In the genomic region with DNA sequence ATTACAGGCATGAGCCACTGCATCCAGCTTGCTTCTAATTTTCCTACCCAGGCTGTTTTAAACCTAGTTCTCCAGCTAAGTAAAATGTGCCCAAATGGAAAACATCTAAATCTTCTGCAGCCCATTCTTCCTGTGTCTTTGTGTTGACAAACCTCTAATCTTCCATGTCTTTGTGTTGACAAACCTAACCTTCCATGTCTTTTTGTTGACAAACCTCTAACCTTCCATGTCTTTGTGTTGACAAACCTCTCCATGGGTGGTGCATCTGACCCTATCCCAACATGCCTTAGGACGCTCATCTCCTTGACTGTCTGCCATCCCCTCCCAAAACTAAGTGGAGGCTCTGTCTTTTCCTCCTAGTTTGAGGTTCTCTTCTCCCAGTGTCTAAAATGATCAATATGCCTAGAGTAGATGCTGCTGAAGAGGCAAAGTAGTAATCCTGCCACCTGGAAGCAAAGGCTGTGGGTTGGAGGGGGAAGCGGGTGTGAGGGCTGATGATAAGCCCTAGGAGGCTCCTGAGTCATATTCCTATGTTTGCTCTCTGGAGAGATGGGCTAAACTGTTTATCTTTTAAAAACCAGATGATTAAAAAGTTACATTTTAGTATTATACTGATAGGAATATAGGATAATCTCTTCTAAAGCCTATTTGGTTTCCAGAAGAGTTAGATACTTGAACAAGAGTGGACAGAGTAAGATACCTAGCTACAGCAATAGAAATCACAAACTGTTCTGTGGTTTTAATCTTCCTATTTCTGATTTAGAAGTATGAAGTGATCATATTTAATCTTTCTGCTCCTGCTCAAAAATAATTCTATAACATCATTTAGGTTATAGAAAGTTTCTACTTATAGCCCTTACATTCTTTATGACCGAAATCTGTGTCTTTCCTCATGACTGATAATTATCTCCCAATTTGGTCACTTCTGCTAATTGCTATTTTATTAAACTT, we compare ENCODE assay signal across 19 cellular contexts. TPM values are rescaled to one million over a fixed set of nuclear protein-coding genes. Genes with fewer than 3 reads are reported as not detected.
DNase-seq lines count a peak whose midpoint lies in the region; ATAC-seq and TF ChIP-seq lines count a peak whose summit lies in the region.
"Had no signal": no experiment of that assay in that cellular context is flagged by ENCODE, and none has a peak within 500 bp of the region (broad histone marks: within the 10 kb centered on the region; RNA-seq: fewer than 3 reads in every experiment).

No MANE protein-coding gene starts in this region.

- no peaks in the 10 kb centered on the region for H3K4me1 ChIP-seq in RWPE2 (ENCODE audit: insufficient read depth, poor library complexity, severe bottlenecking)
- H3K4me1 ChIP-seq in tibial artery = peaks cover 0 to 8% (median 0%) of the 10 kb centered on the region in 4 donors
- H3K4me1 ChIP-seq in naive thymus-derived CD4-positive, alpha-beta T cell (ENCODE audit: control insufficient read depth in 2 of 2, insufficient read depth in 2 of 2, low read length in 2 of 2) = no peaks in the 10 kb centered on the region
- H3K4me1 ChIP-seq: upper lobe of right lung had no signal

- peaks cover 37% of the 10 kb centered on the region for H3K4me1 Mint-ChIP-seq in activated CD8-positive, alpha-beta T cell treated with anti-CD3 and anti-CD28 coated beads, Interleukin-2, amount 10 ng/mL, durations not matched to agents 7 days and 5 days (ENCODE audit: low read depth)
- peaks cover 20% of the 10 kb centered on the region for H3K4me1 Mint-ChIP-seq in activated CD8-positive, alpha-beta T cell treated with anti-CD3 and anti-CD28 coated beads for 36 hours (ENCODE audit: low read depth)
- peaks cover 32% of the 10 kb centered on the region for H3K4me1 Mint-ChIP-seq in dendritic cell treated with granulocyte-macrophage colony-stimulating factor and Interleukin-4, amounts not matched to agents 40 ng/mL and 50 ng/mL, for 4 days (ENCODE audit: low read depth)
- peaks cover 10 to 12% of the 10 kb centered on the region in 2 donors for H3K4me1 Mint-ChIP-seq in stimulated activated naive B cell treated with anti-CD40 and anti-IgM and Interleukin-4, amounts not matched to agents 10 μg/mL and 1 μg/mL and 100 μg/mL, for 72 hours
- H3K4me1 Mint-ChIP-seq in naive thymus-derived CD4-positive, alpha-beta T cell = peaks cover 0 to 32% (median 5%) of the 10 kb centered on the region in 7 donors

- no peak for DNase-seq in activated CD8-positive, alpha-beta T cell treated with anti-CD3 and anti-CD28 coated beads, Interleukin-2, amount 10 ng/mL, durations not matched to agents 7 days and 5 days
- DNase-seq in activated CD8-positive, alpha-beta T cell treated with anti-CD3 and anti-CD28 coated beads for 36 hours = no peak
- DNase-seq in RWPE2 (ENCODE audit: low spot score) (no peak), LoVo (ENCODE audit: low spot score) (no peak), tibial artery (no peak)
- DNase-seq in stimulated activated naive B cell treated with anti-CD40 and anti-IgM and Interleukin-4, amounts not matched to agents 10 μg/mL and 1 μg/mL and 100 μg/mL, for 72 hours = no peak
- DNase-seq in naive thymus-derived CD4-positive, alpha-beta T cell = no peak
- DNase-seq: activated CD4-positive, alpha-beta T cell treated with anti-CD3 and anti-CD28 coated beads, Interleukin-2, amount 10 ng/mL, durations not matched to agents 7 days and 5 days; activated naive CD4-positive, alpha-beta T cell treated with anti-CD3 and anti-CD28 coated beads, Interleukin-2, amount 10 ng/mL, durations not matched to agents 7 days and 5 days; CD4-positive, alpha-beta T cell; MG63; NCI-H2227 treated with DMSO at 0.1 percent for 48 hours; posterior cingulate gyrus; SK-N-SH; stimulated activated CD4-positive, alpha-beta T cell treated with anti-CD3 and anti-CD28 coated beads, Interleukin-2, amount 100 ng/mL, for 24 hours; upper lobe of right lung had no signal

- CTCF ChIA-PET in activated CD8-positive, alpha-beta T cell treated with anti-CD3 and anti-CD28 coated beads, Interleukin-2, amount 10 ng/mL, durations not matched to agents 7 days and 5 days (lab: Charles Lee) = interaction anchor here (0.7 to 5.4 kb wide), 9 partner anchors 14 to 308 kb away, joined by 3 to 129 read pairs (median 3); a partner anchor contains a TSS
- CTCF ChIA-PET in activated CD8-positive, alpha-beta T cell treated with anti-CD3 and anti-CD28 coated beads for 36 hours (lab: Charles Lee) = interaction anchor here (1.1 to 2.4 kb wide), 5 partner anchors 14 to 307 kb away, joined by 3 to 5 read pairs (median 5); no protein-coding TSS in a partner anchor
- CTCF ChIA-PET in naive thymus-derived CD4-positive, alpha-beta T cell (lab: Charles Lee) = interaction anchor here (0.6 to 1.8 kb wide), 2 partner anchors 11 to 308 kb away, joined by 3 to 6 read pairs; no protein-coding TSS in a partner anchor

- H3K4me3 ChIP-seq in RWPE2 (ENCODE audit: severe bottlenecking) = no peak overlapping the region
- no peak overlapping the region for H3K4me3 ChIP-seq in tibial artery
- no peak overlapping the region for H3K4me3 ChIP-seq in naive thymus-derived CD4-positive, alpha-beta T cell (ENCODE audit: low read length)
- H3K4me3 ChIP-seq: hepatocyte, MG63, upper lobe of right lung had no signal

- no peak for TF ChIP-seq CTCF in activated CD8-positive, alpha-beta T cell treated with anti-CD3 and anti-CD28 coated beads for 36 hours (IDR thresholded peaks at IDR 0.05)
- no peak for TF ChIP-seq CTCF in RWPE2 (IDR thresholded peaks at IDR 0.05; ENCODE audit: poor library complexity, severe bottlenecking)
- TF ChIP-seq CTCF in tibial artery (IDR thresholded peaks at IDR 0.05) = no peak

- peak overlapping the region; percentile 39 for H3K27ac Mint-ChIP-seq in activated CD8-positive, alpha-beta T cell treated with anti-CD3 and anti-CD28 coated beads, Interleukin-2, amount 10 ng/mL, durations not matched to agents 7 days and 5 days
- no peak overlapping the region for H3K27ac Mint-ChIP-seq in activated CD8-positive, alpha-beta T cell treated with anti-CD3 and anti-CD28 coated beads for 36 hours
- H3K27ac Mint-ChIP-seq in dendritic cell treated with granulocyte-macrophage colony-stimulating factor and Interleukin-4, amounts not matched to agents 40 ng/mL and 50 ng/mL, for 4 days = peak overlapping the region; percentile 10
- peak overlapping the region; percentile 22 for H3K27ac Mint-ChIP-seq in stimulated activated naive B cell treated with anti-CD40 and anti-IgM and Interleukin-4, amounts not matched to agents 10 μg/mL and 1 μg/mL and 100 μg/mL, for 72 hours
- H3K27ac Mint-ChIP-seq in naive thymus-derived CD4-positive, alpha-beta T cell = peak overlapping the region in 3 of 9 donors; percentile 30 to 53 (median 42)
- H3K27ac Mint-ChIP-seq: activated CD4-positive, alpha-beta T cell treated with anti-CD3 and anti-CD28 coated beads, Interleukin-2, amount 10 ng/mL, durations not matched to agents 7 days and 5 days; activated naive CD4-positive, alpha-beta T cell treated with anti-CD3 and anti-CD28 coated beads, Interleukin-2, amount 10 ng/mL, durations not matched to agents 7 days and 5 days; CD4-positive, alpha-beta T cell had no signal

- H3K36me3 ChIP-seq in RWPE2 (ENCODE audit: low read depth) (peaks cover 88% of the 10 kb centered on the region), tibial artery (peaks cover 31 to 49% (median 38%) of the 10 kb centered on the region in 3 donors)
- peaks cover 0 to 7% (median 0%) of the 10 kb centered on the region in 3 experiments for H3K36me3 ChIP-seq in naive thymus-derived CD4-positive, alpha-beta T cell (ENCODE audit: control insufficient read depth in 2 of 3, insufficient read depth in 3 of 3, low read length in 3 of 3)

- H3K9me3 ChIP-seq in RWPE2 (ENCODE audit: severe bottlenecking) (no peaks in the 10 kb centered on the region), tibial artery (no peaks in the 10 kb centered on the region)
- no peaks in the 10 kb centered on the region for H3K9me3 ChIP-seq in naive thymus-derived CD4-positive, alpha-beta T cell (ENCODE audit: control insufficient read depth in 2 of 3, low read length in 3 of 3)
- H3K9me3 ChIP-seq: MG63, SK-N-SH, upper lobe of right lung had no signal

- H3K27me3 ChIP-seq in RWPE2 (ENCODE audit: insufficient read depth, poor library complexity, severe bottlenecking) = no peaks in the 10 kb centered on the region
- no peaks in the 10 kb centered on the region for H3K27me3 ChIP-seq in tibial artery
- H3K27me3 ChIP-seq in naive thymus-derived CD4-positive, alpha-beta T cell (ENCODE audit: control insufficient read depth in 2 of 2, insufficient read depth in 2 of 2, low read length in 2 of 2) = no peaks in the 10 kb centered on the region
- H3K27me3 ChIP-seq: hepatocyte, MG63, upper lobe of right lung had no signal

- intact Hi-C loops in activated CD8-positive, alpha-beta T cell treated with anti-CD3 and anti-CD28 coated beads for 36 hours (cut with micrococcal nuclease) = no loop called here
- intact Hi-C loops in dendritic cell treated with granulocyte-macrophage colony-stimulating factor and Interleukin-4, amounts not matched to agents 40 ng/mL and 50 ng/mL, for 4 days (cut with micrococcal nuclease) = no loop called here
- intact Hi-C loops in tibial artery (cut with DNase I; ENCODE audit: low total_unique reads) = no loop called here
- intact Hi-C loops in naive thymus-derived CD4-positive, alpha-beta T cell (cut with micrococcal nuclease) = no loop called here

- no peak overlapping the region for H3K4me3 Mint-ChIP-seq in activated CD8-positive, alpha-beta T cell treated with anti-CD3 and anti-CD28 coated beads, Interleukin-2, amount 10 ng/mL, durations not matched to agents 7 days and 5 days
- no peak overlapping the region for H3K4me3 Mint-ChIP-seq in activated CD8-positive, alpha-beta T cell treated with anti-CD3 and anti-CD28 coated beads for 36 hours
- no peak overlapping the region for H3K4me3 Mint-ChIP-seq in dendritic cell treated with granulocyte-macrophage colony-stimulating factor and Interleukin-4, amounts not matched to agents 40 ng/mL and 50 ng/mL, for 4 days
- no peak overlapping the region for H3K4me3 Mint-ChIP-seq in stimulated activated naive B cell treated with anti-CD40 and anti-IgM and Interleukin-4, amounts not matched to agents 10 μg/mL and 1 μg/mL and 100 μg/mL, for 72 hours
- no peak overlapping the region for H3K4me3 Mint-ChIP-seq in naive thymus-derived CD4-positive, alpha-beta T cell
- H3K4me3 Mint-ChIP-seq: activated CD4-positive, alpha-beta T cell treated with anti-CD3 and anti-CD28 coated beads, Interleukin-2, amount 10 ng/mL, durations not matched to agents 7 days and 5 days; activated naive CD4-positive, alpha-beta T cell treated with anti-CD3 and anti-CD28 coated beads, Interleukin-2, amount 10 ng/mL, durations not matched to agents 7 days and 5 days; CD4-positive, alpha-beta T cell; stimulated activated naive CD8-positive, alpha-beta T cell treated with anti-CD3 and anti-CD28 coated beads, Interleukin-15, Interleukin-2, amounts not matched to agents 100 ng/mL and 50 ng/mL, for 24 hours had no signal

- H3K27ac ChIP-seq in RWPE2 (ENCODE audit: poor library complexity, severe bottlenecking) (peak overlapping the region; percentile 4), tibial artery (no peak overlapping the region)
- H3K27ac ChIP-seq in naive thymus-derived CD4-positive, alpha-beta T cell (ENCODE audit: low read depth, low read length) = no peak overlapping the region
- H3K27ac ChIP-seq: hepatocyte, upper lobe of right lung had no signal

- no peaks in the 10 kb centered on the region for H3K9me3 Mint-ChIP-seq in activated CD8-positive, alpha-beta T cell treated with anti-CD3 and anti-CD28 coated beads, Interleukin-2, amount 10 ng/mL, durations not matched to agents 7 days and 5 days (ENCODE audit: insufficient read depth)
- H3K9me3 Mint-ChIP-seq in activated CD8-positive, alpha-beta T cell treated with anti-CD3 and anti-CD28 coated beads for 36 hours = no peaks in the 10 kb centered on the region
- no peaks in the 10 kb centered on the region for H3K9me3 Mint-ChIP-seq in dendritic cell treated with granulocyte-macrophage colony-stimulating factor and Interleukin-4, amounts not matched to agents 40 ng/mL and 50 ng/mL, for 4 days
- H3K9me3 Mint-ChIP-seq in stimulated activated naive B cell treated with anti-CD40 and anti-IgM and Interleukin-4, amounts not matched to agents 10 μg/mL and 1 μg/mL and 100 μg/mL, for 72 hours = no peaks in the 10 kb centered on the region
- H3K9me3 Mint-ChIP-seq in naive thymus-derived CD4-positive, alpha-beta T cell = no peaks in the 10 kb centered on the region
- H3K9me3 Mint-ChIP-seq: activated CD4-positive, alpha-beta T cell treated with anti-CD3 and anti-CD28 coated beads, Interleukin-2, amount 10 ng/mL, durations not matched to agents 7 days and 5 days; activated naive CD4-positive, alpha-beta T cell treated with anti-CD3 and anti-CD28 coated beads, Interleukin-2, amount 10 ng/mL, durations not matched to agents 7 days and 5 days; CD4-positive, alpha-beta T cell; stimulated activated naive CD8-positive, alpha-beta T cell treated with anti-CD3 and anti-CD28 coated beads, Interleukin-15, Interleukin-2, amounts not matched to agents 100 ng/mL and 50 ng/mL, for 24 hours had no signal

- H3K27me3 Mint-ChIP-seq in activated CD8-positive, alpha-beta T cell treated with anti-CD3 and anti-CD28 coated beads, Interleukin-2, amount 10 ng/mL, durations not matched to agents 7 days and 5 days (ENCODE audit: low read depth) = no peaks in the 10 kb centered on the region
- H3K27me3 Mint-ChIP-seq in activated CD8-positive, alpha-beta T cell treated with anti-CD3 and anti-CD28 coated beads for 36 hours = no peaks in the 10 kb centered on the region
- H3K27me3 Mint-ChIP-seq in dendritic cell treated with granulocyte-macrophage colony-stimulating factor and Interleukin-4, amounts not matched to agents 40 ng/mL and 50 ng/mL, for 4 days = no peaks in the 10 kb centered on the region
- H3K27me3 Mint-ChIP-seq in stimulated activated naive B cell treated with anti-CD40 and anti-IgM and Interleukin-4, amounts not matched to agents 10 μg/mL and 1 μg/mL and 100 μg/mL, for 72 hours = no peaks in the 10 kb centered on the region
- H3K27me3 Mint-ChIP-seq in naive thymus-derived CD4-positive, alpha-beta T cell = no peaks in the 10 kb centered on the region
- H3K27me3 Mint-ChIP-seq: activated CD4-positive, alpha-beta T cell treated with anti-CD3 and anti-CD28 coated beads, Interleukin-2, amount 10 ng/mL, durations not matched to agents 7 days and 5 days; activated naive CD4-positive, alpha-beta T cell treated with anti-CD3 and anti-CD28 coated beads, Interleukin-2, amount 10 ng/mL, durations not matched to agents 7 days and 5 days; CD4-positive, alpha-beta T cell; stimulated activated naive CD8-positive, alpha-beta T cell treated with anti-CD3 and anti-CD28 coated beads, Interleukin-15, Interleukin-2, amounts not matched to agents 100 ng/mL and 50 ng/mL, for 24 hours had no signal

- POLR2A ChIA-PET in activated CD8-positive, alpha-beta T cell treated with anti-CD3 and anti-CD28 coated beads, Interleukin-2, amount 10 ng/mL, durations not matched to agents 7 days and 5 days (lab: Charles Lee) = interaction anchor here (0.7 to 5.0 kb wide), 2 partner anchors 8 to 14 kb away, joined by 3 to 20 read pairs; a partner anchor contains a TSS
- POLR2A ChIA-PET in activated CD8-positive, alpha-beta T cell treated with anti-CD3 and anti-CD28 coated beads for 36 hours (lab: Charles Lee) = interaction anchor here (0.8 to 13.6 kb wide), 7 partner anchors 7 to 28 kb away, joined by 3 to 119 read pairs (median 5); a partner anchor contains a TSS
- POLR2A ChIA-PET in naive thymus-derived CD4-positive, alpha-beta T cell (lab: Charles Lee) = interaction anchor here (0.7 kb wide), 1 partner anchor 281 kb away, joined by 3 read pairs; no protein-coding TSS in a partner anchor

- peaks cover 78% of the 10 kb centered on the region for H3K36me3 Mint-ChIP-seq in activated CD8-positive, alpha-beta T cell treated with anti-CD3 and anti-CD28 coated beads, Interleukin-2, amount 10 ng/mL, durations not matched to agents 7 days and 5 days (ENCODE audit: low read depth)
- peaks cover 53% of the 10 kb centered on the region for H3K36me3 Mint-ChIP-seq in activated CD8-positive, alpha-beta T cell treated with anti-CD3 and anti-CD28 coated beads for 36 hours (ENCODE audit: low read depth)
- H3K36me3 Mint-ChIP-seq in dendritic cell treated with granulocyte-macrophage colony-stimulating factor and Interleukin-4, amounts not matched to agents 40 ng/mL and 50 ng/mL, for 4 days (ENCODE audit: low read depth) = peaks cover 75% of the 10 kb centered on the region
- peaks cover 46 to 73% of the 10 kb centered on the region in 2 donors for H3K36me3 Mint-ChIP-seq in stimulated activated naive B cell treated with anti-CD40 and anti-IgM and Interleukin-4, amounts not matched to agents 10 μg/mL and 1 μg/mL and 100 μg/mL, for 72 hours
- peaks cover 0 to 12% (median 3%) of the 10 kb centered on the region in 5 donors for H3K36me3 Mint-ChIP-seq in naive thymus-derived CD4-positive, alpha-beta T cell

- ATAC-seq in activated CD8-positive, alpha-beta T cell treated with anti-CD3 and anti-CD28 coated beads, Interleukin-2, amount 10 ng/mL, durations not matched to agents 7 days and 5 days = no peak
- ATAC-seq in activated CD8-positive, alpha-beta T cell treated with anti-CD3 and anti-CD28 coated beads for 36 hours = no peak
- no peak for ATAC-seq in RWPE2 (ENCODE audit: low read depth)
- no peak for ATAC-seq in stimulated activated naive B cell treated with anti-CD40 and anti-IgM and Interleukin-4, amounts not matched to agents 10 μg/mL and 1 μg/mL and 100 μg/mL, for 72 hours (replicated peaks)
- no peak for ATAC-seq in naive thymus-derived CD4-positive, alpha-beta T cell
- ATAC-seq: upper lobe of right lung had no signal

RNA-seq across cellular contexts. Expression of a gene that starts 7.9 kb away (rescaled TPM):
- 100 to 1,000 TPM; 146 TPM for total RNA-seq in activated CD8-positive, alpha-beta T cell treated with anti-CD3 and anti-CD28 coated beads, Interleukin-2, amount 10 ng/mL, durations not matched to agents 7 days and 5 days
- 100 to 1,000 TPM; 109 to 114 TPM for total RNA-seq in activated CD8-positive, alpha-beta T cell treated with anti-CD3 and anti-CD28 coated beads for 36 hours
- 100 to 1,000 TPM in 1 of 5 experiments, 10 to 100 TPM in 1, 1 to 10 TPM in 3; 7.6 to 101 (median 7.9) TPM for total RNA-seq in naive thymus-derived CD4-positive, alpha-beta T cell
- polyA plus RNA-seq in naive thymus-derived CD4-positive, alpha-beta T cell = 10 to 100 TPM; 10.3 to 17.7 TPM

RNA-seq across cellular contexts. Expression of a gene that starts 8.2 kb away (rescaled TPM):
- 100 to 1,000 TPM; 154 to 163 TPM for total RNA-seq in activated CD8-positive, alpha-beta T cell treated with anti-CD3 and anti-CD28 coated beads, Interleukin-2, amount 10 ng/mL, durations not matched to agents 7 days and 5 days
- total RNA-seq in activated CD8-positive, alpha-beta T cell treated with anti-CD3 and anti-CD28 coated beads for 36 hours = 100 to 1,000 TPM; 162 to 170 TPM
- total RNA-seq in naive thymus-derived CD4-positive, alpha-beta T cell = 100 to 1,000 TPM in 1 of 5 experiments, 10 to 100 TPM in 4; 58.4 to 182 (median 83.3) TPM
- 100 to 1,000 TPM; 149 to 229 TPM for polyA plus RNA-seq in naive thymus-derived CD4-positive, alpha-beta T cell

RNA-seq across cellular contexts. Expression of a gene that starts 16.2 kb away (rescaled TPM):
- 10 to 100 TPM; 84.1 to 92.8 TPM for total RNA-seq in activated CD8-positive, alpha-beta T cell treated with anti-CD3 and anti-CD28 coated beads, Interleukin-2, amount 10 ng/mL, durations not matched to agents 7 days and 5 days
- 10 to 100 TPM; 33.9 to 34.4 TPM for total RNA-seq in activated CD8-positive, alpha-beta T cell treated with anti-CD3 and anti-CD28 coated beads for 36 hours
- total RNA-seq in naive thymus-derived CD4-positive, alpha-beta T cell = 10 to 100 TPM in 2 of 5 experiments, 1 to 10 TPM in 1, under 1 TPM in 2; 0.62 to 52.1 (median 2.3) TPM
- polyA plus RNA-seq in naive thymus-derived CD4-positive, alpha-beta T cell = 1 to 10 TPM in 1 of 2 donors, not detected in 1; 2.9 TPM

RNA-seq across cellular contexts. Expression of a gene that starts 27.5 kb away (rescaled TPM):
- total RNA-seq in activated CD8-positive, alpha-beta T cell treated with anti-CD3 and anti-CD28 coated beads, Interleukin-2, amount 10 ng/mL, durations not matched to agents 7 days and 5 days = 100 to 1,000 TPM; 395 to 416 TPM
- 100 to 1,000 TPM; 131 to 134 TPM for total RNA-seq in activated CD8-positive, alpha-beta T cell treated with anti-CD3 and anti-CD28 coated beads for 36 hours
- 100 to 1,000 TPM in 1 of 5 experiments, 10 to 100 TPM in 1, 1 to 10 TPM in 1, under 1 TPM in 2; 0.19 to 192 (median 2.1) TPM for total RNA-seq in naive thymus-derived CD4-positive, alpha-beta T cell
- 10 to 100 TPM in 1 of 2 donors, under 1 TPM in 1; 0.32 to 14.2 TPM for polyA plus RNA-seq in naive thymus-derived CD4-positive, alpha-beta T cell

RNA-seq across cellular contexts. Expression of a gene that starts 48.2 kb away (rescaled TPM):
- total RNA-seq in activated CD8-positive, alpha-beta T cell treated with anti-CD3 and anti-CD28 coated beads, Interleukin-2, amount 10 ng/mL, durations not matched to agents 7 days and 5 days = 1 to 10 TPM; 2.8 to 2.9 TPM
- 1 to 10 TPM in 1 of 2 experiments, under 1 TPM in 1; 0.97 to 1.6 TPM for total RNA-seq in activated CD8-positive, alpha-beta T cell treated with anti-CD3 and anti-CD28 coated beads for 36 hours
- 1 to 10 TPM in 1 of 5 experiments, under 1 TPM in 4; 0.19 to 1.5 (median 0.29) TPM for total RNA-seq in naive thymus-derived CD4-positive, alpha-beta T cell
- polyA plus RNA-seq in naive thymus-derived CD4-positive, alpha-beta T cell = under 1 TPM in 1 of 2 donors, not detected in 1; 0.44 TPM
